8 cellular contexts compared by ENCODE assay signal in the genomic region with DNA sequence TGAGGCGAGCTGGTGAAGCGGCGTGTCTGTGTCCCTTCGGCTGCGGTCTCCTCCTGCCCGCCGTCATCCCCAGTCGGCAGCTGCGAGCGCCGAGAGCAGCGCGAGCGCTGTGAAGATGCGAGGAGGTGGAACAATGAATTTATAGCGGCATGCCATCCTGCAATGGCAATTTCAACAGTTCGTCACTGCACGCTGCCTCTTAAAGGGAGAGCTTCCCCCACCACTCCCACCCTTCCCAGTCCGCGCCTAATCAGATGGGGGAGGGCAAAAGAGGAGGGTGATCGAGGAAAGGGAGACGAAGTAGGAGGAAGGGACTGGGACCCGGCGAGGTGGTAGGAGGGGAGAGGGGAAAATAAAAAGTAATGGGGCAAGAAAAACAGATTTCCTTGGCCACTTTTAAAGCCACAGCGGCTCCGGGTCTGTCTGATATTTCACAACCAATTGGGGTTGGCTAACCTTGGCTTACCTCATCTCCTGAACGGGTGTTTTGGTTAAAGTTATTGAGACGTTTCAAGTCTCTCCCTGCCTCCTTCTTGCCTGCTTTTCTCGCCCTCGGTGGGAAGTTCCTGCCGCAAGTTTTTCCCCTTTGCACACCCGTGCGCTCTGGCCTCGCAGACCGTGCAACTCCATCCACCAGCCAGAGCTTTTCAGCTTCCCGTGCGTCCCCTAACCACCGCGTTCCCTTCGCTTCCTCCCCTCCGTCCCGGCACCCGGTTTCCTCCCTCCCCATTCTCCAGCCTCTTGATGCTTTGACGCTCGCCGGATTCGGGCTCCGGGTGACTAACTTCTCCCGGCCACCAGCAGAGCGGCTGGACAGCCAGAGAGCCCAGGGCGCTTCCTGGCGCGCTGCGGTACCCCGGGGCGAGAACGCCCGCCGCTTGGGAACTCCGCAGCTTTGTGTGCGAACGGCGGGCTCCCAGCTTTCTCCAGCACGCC. TPM values are rescaled to one million over a fixed set of nuclear protein-coding genes. Genes with fewer than 3 reads are reported as not detected.
DNase-seq lines count a peak whose midpoint lies in the region; ATAC-seq and TF ChIP-seq lines count a peak whose summit lies in the region.

TSS of gene ADAMTS5 (minus strand) at position 111 of the 936 bp plus-strand sequence. CDS start 697 bp downstream, outside the sequence.

- H3K9me3 Mint-ChIP-seq in T-cell, result no peaks in the 10 kb centered on the region

- TF ChIP-seq CTCF in RWPE2 (IDR thresholded peaks at IDR 0.05; ENCODE audit: poor library complexity, severe bottlenecking), result no peak
- peak; percentile 24 for TF ChIP-seq CTCF in fibroblast of the aortic adventitia (IDR thresholded peaks at IDR 0.05; ENCODE audit: insufficient read depth, low read length)
- no peak for TF ChIP-seq CTCF in omental fat pad (IDR thresholded peaks at IDR 0.05)

- H3K4me1 Mint-ChIP-seq in T-cell, result peaks cover 0 to 3% (median 0%) of the 10 kb centered on the region in 3 donors

- in situ Hi-C loops in HAP-1 (cut with MboI; ENCODE audit: low sequenced_read_pairs), result no loop called here

- H3K27ac Mint-ChIP-seq in T-cell, result no peak within 1 kb of the TSS

- CTCF ChIA-PET in T-cell (lab: Charles Lee), result no interaction called here

- H3K4me1 ChIP-seq in HAP-1 (no peaks in the 10 kb centered on the region), RWPE2 (ENCODE audit: insufficient read depth, poor library complexity, severe bottlenecking) (no peaks in the 10 kb centered on the region)

- H3K36me3 ChIP-seq in HAP-1 (replicated peaks) (no peaks in the 10 kb centered on the region), RWPE2 (ENCODE audit: low read depth) (no peaks in the 10 kb centered on the region)

- DNase-seq in HAP-1 (ENCODE audit: low spot score in 2 of 2), result peak in 1 of 2 experiments; percentile 22
- peak; percentile 39 for DNase-seq in RWPE2 (ENCODE audit: low spot score)
- DNase-seq in fibroblast of the aortic adventitia (ENCODE audit: low read depth), result peak; percentile 83
- no peak for DNase-seq in omental fat pad (ENCODE audit: low spot score)
- no peak for DNase-seq in NCI-H345 treated with DMSO at 0.1 percent for 48 hours (lab: John Stamatoyannopoulos, UW; ENCODE audit: unreplicated experiment)
- DNase-seq in T-cell, result no peak

- H3K27ac ChIP-seq in RWPE2 (ENCODE audit: poor library complexity, severe bottlenecking), result no peak within 1 kb of the TSS

- ATAC-seq in RWPE2 (ENCODE audit: low read depth) (peak; percentile 46; the same call in 2 of the 3 replicates), omental fat pad (ENCODE audit: low FRiP score) (peak; percentile 49), GM21737 (IDR thresholded peaks at IDR 0.05; ENCODE audit: unreplicated experiment) (no peak), T-cell (replicated peaks in 1 of 4) (no peak), GM19452 (IDR thresholded peaks at IDR 0.05; ENCODE audit: unreplicated experiment) (no peak)

- H3K27me3 ChIP-seq in HAP-1 (ENCODE audit: low read depth), result peaks cover 90% of the 10 kb centered on the region
- peaks cover 62% of the 10 kb centered on the region for H3K27me3 ChIP-seq in RWPE2 (ENCODE audit: insufficient read depth, poor library complexity, severe bottlenecking)

- H3K36me3 Mint-ChIP-seq in T-cell, result no peaks in the 10 kb centered on the region

- H3K4me3 Mint-ChIP-seq in T-cell, result peak within 1 kb of the TSS in 1 of 3 donors; percentile 3

- no peaks in the 10 kb centered on the region; the same call in 1 of the 2 replicates for H3K9me3 ChIP-seq in HAP-1
- no peaks in the 10 kb centered on the region for H3K9me3 ChIP-seq in RWPE2 (ENCODE audit: severe bottlenecking)

- H3K4me3 ChIP-seq in HAP-1 (peak within 1 kb of the TSS; percentile 4; the same call in 1 of the 2 replicates), RWPE2 (ENCODE audit: severe bottlenecking) (no peak within 1 kb of the TSS), fibroblast of the aortic adventitia (ENCODE audit: low read depth, low read length) (peak within 1 kb of the TSS; percentile 76)

- peaks cover 21 to 39% of the 10 kb centered on the region in 2 donors for H3K27me3 Mint-ChIP-seq in T-cell

- POLR2A ChIA-PET in T-cell (lab: Charles Lee), result no interaction called here

RNA-seq across cellular contexts. Expression of gene ADAMTS5, which starts in this region (rescaled TPM):
- total RNA-seq in fibroblast of the aortic adventitia (ENCODE audit: low replicate concordance) (4.6 and 24.0 TPM in 2 replicates), omental fat pad (10 to 100 TPM; 28.4 to 91.4 (median 47.4) TPM), T-cell (under 1 TPM in 1 of 5 donors, not detected in 4; 0.03 TPM)

Comparison
In these comparisons a context has a peak if more than half of its experiments do, and no peak if none do; other contexts are left out.
1. DNase-seq: peak in RWPE2 (single experiment) and fibroblast of the aortic adventitia (single experiment); none in omental fat pad (single experiment), NCI-H345 treated with DMSO at 0.1 percent for 48 hours (single experiment) and T-cell (0 of 34).
2. ATAC-seq: peak in RWPE2 (single experiment) and omental fat pad (single experiment); none in GM21737 (single experiment), T-cell (0 of 4) and GM19452 (single experiment).